Comparison of ENCODE assay signal across 8 cellular contexts in genomic region chr10:1050145-1050544, GRCh38. TPM values are rescaled to one million over a fixed set of nuclear protein-coding genes. Genes with fewer than 3 reads are reported as not detected.
A peak's percentile ranks its signal among the peaks of the same experiment; 100 is the strongest.
DNase-seq lines count a peak whose midpoint lies in the region; ATAC-seq and TF ChIP-seq lines count a peak whose summit lies in the region.

No MANE protein-coding gene starts in this region.

- H3K36me3 ChIP-seq in WERI-Rb-1 (peaks cover 17% of the 10 kb centered on the region), skeletal muscle satellite cell (ENCODE audit: insufficient read depth, low read length) (peaks cover 15% of the 10 kb centered on the region)

- H3K9ac ChIP-seq in skeletal muscle satellite cell (ENCODE audit: low read depth, low read length), result peak overlapping the region; percentile 95

- peak; percentile 8 for DNase-seq in NCI-H748 (lab: John Stamatoyannopoulos, UW; ENCODE audit: unreplicated experiment)
- no peak for DNase-seq in NCI-H748 treated with DMSO at 0.1 percent for 48 hours (lab: John Stamatoyannopoulos, UW)
- DNase-seq in WERI-Rb-1, result no peak
- DNase-seq in fibroblast of peridontal ligament (ENCODE audit: extremely low read depth), result peak; percentile 31
- no peak for DNase-seq in NCI-H1092 (lab: John Stamatoyannopoulos, UW)

- no peak for TF ChIP-seq CTCF in WERI-Rb-1 (IDR thresholded peaks at IDR 0.05; ENCODE audit: low read depth, low read length)

- no peaks in the 10 kb centered on the region for H3K27me3 ChIP-seq in WERI-Rb-1 (ENCODE audit: insufficient read depth, low read depth, severe bottlenecking)
- H3K27me3 ChIP-seq in skeletal muscle satellite cell (ENCODE audit: control insufficient read depth, insufficient read depth, low read length), result no peaks in the 10 kb centered on the region

- peaks cover 24% of the 10 kb centered on the region for H3K4me1 ChIP-seq in skeletal muscle satellite cell (ENCODE audit: control insufficient read depth, insufficient read depth, low read length)

- no peaks in the 10 kb centered on the region for H3K9me3 ChIP-seq in WERI-Rb-1 (ENCODE audit: severe bottlenecking)
- H3K9me3 ChIP-seq in skeletal muscle satellite cell (replicated peaks; ENCODE audit: low read length), result no peaks in the 10 kb centered on the region

- H3K4me2 ChIP-seq in skeletal muscle satellite cell (ENCODE audit: low read length), result peak overlapping the region; percentile 85

- H3K27ac ChIP-seq in WERI-Rb-1, result peak overlapping the region; percentile 91

- H3K4me3 ChIP-seq in WERI-Rb-1 (ENCODE audit: low read depth, low read length), result peak overlapping the region; percentile 63
- peak overlapping the region; percentile 91 for H3K4me3 ChIP-seq in skeletal muscle satellite cell (ENCODE audit: low read length)

- ATAC-seq in HG03442 (IDR thresholded peaks at IDR 0.05; ENCODE audit: unreplicated experiment) (no peak), HG03457 (IDR thresholded peaks at IDR 0.05; ENCODE audit: unreplicated experiment) (no peak)

RNA-seq across cellular contexts. Expression of gene IDI1, which starts 1.2 kb away (rescaled TPM):
- 39.5 and 86.9 TPM in 2 replicates for total RNA-seq in skeletal muscle satellite cell (2012; rRNA removed)

RNA-seq across cellular contexts. Expression of gene WDR37, which starts 6.0 kb away (rescaled TPM):
- total RNA-seq in skeletal muscle satellite cell (2012; rRNA removed), result 13.2 and 13.3 TPM in 2 replicates

RNA-seq across cellular contexts. Expression of gene IDI2, which starts 24.5 kb away (rescaled TPM):
- total RNA-seq in skeletal muscle satellite cell (2012; rRNA removed), result not detected in 2 replicates

Comparison
In these comparisons a context has a peak if more than half of its experiments do, and no peak if none do; other contexts are left out.
1. DNase-seq: peak in NCI-H748 (single experiment) and fibroblast of peridontal ligament (single experiment); none in NCI-H748 treated with DMSO at 0.1 percent for 48 hours (single experiment), WERI-Rb-1 (single experiment) and NCI-H1092 (single experiment).